9 cellular contexts compared by ENCODE assay signal in the genomic region with DNA sequence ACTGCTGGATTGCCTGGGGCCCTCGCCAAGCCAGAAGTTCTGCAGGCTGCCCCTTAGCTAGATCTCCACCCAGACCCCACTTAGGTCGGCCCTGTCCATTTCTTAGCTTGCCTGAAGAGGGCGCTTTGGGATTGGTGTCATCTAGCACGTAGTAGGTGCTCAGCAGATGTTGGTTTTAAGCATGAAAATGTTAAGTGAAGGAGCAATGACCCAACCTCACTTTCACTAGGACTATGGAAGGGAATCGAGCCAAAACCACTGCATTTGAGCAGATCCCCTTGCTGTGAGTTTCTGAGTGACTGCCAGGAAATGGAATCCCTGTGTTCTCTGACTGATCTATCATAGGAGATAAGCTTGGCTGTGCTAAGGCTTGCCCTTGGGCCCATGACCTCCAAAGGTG.
DNase-seq lines count a peak whose midpoint lies in the region; ATAC-seq and TF ChIP-seq lines count a peak whose summit lies in the region.
"Had no signal": no experiment of that assay in that cellular context is flagged by ENCODE, and none has a peak within 500 bp of the region (broad histone marks: within the 10 kb centered on the region; RNA-seq: fewer than 3 reads in every experiment).

No MANE protein-coding gene starts in this region.

- intact Hi-C loops in right cardiac atrium (cut with DNase I): no loop called here

- H3K9me3 ChIP-seq in BE2C (no peaks in the 10 kb centered on the region), right cardiac atrium (ENCODE audit: control insufficient read depth, low read length) (no peaks in the 10 kb centered on the region)

- 72% methylated on average over 5 of the region's 5 CpGs for WGBS in right cardiac atrium

- peak; percentile 24 to 55 for ATAC-seq in right cardiac atrium
- no peak for ATAC-seq in HG03159 (IDR thresholded peaks at IDR 0.05; ENCODE audit: unreplicated experiment)
- no peak for ATAC-seq in HG02763 (IDR thresholded peaks at IDR 0.05; ENCODE audit: unreplicated experiment)

- DNase-seq in BE2C (no peak), H7 (peak; percentile 69), right cardiac atrium (peak in 1 of 3 donors; percentile 52), LoVo (ENCODE audit: low spot score) (no peak)
- no peak for DNase-seq in effector CD4-positive, alpha-beta T cell
- DNase-seq: NCI-H1436 had no signal

- TF ChIP-seq CTCF in BE2C (IDR thresholded peaks at IDR 0.05; ENCODE audit: low read depth, low read length) (peak; percentile 62), VCaP (conservative IDR thresholded peaks at IDR 0.05) (peak; percentile 3; the same call in 1 of the 2 replicates)

- no peak overlapping the region for H3K27ac ChIP-seq in VCaP
- H3K27ac ChIP-seq in right cardiac atrium (ENCODE audit: low read length): no peak overlapping the region

- H3K27me3 ChIP-seq in BE2C (no peaks in the 10 kb centered on the region), H7 (ENCODE audit: control insufficient read depth, insufficient read depth, low read length) (no peaks in the 10 kb centered on the region), right cardiac atrium (ENCODE audit: control insufficient read depth, insufficient read depth) (no peaks in the 10 kb centered on the region)

- no peaks in the 10 kb centered on the region for H3K36me3 ChIP-seq in BE2C
- H3K36me3 ChIP-seq in H7 (replicated peaks; ENCODE audit: control insufficient read depth, insufficient read depth, low read length): no peaks in the 10 kb centered on the region

- no peak overlapping the region for H3K4me3 ChIP-seq in BE2C (ENCODE audit: low read depth, low read length)
- H3K4me3 ChIP-seq in H7 (ENCODE audit: insufficient read depth, low read depth, low read length): no peak overlapping the region
- H3K4me3 ChIP-seq in right cardiac atrium (ENCODE audit: low read length): no peak overlapping the region

- no peaks in the 10 kb centered on the region for H3K4me1 ChIP-seq in BE2C
- H3K4me1 ChIP-seq in right cardiac atrium (ENCODE audit: control insufficient read depth, insufficient read depth, low read length): no peaks in the 10 kb centered on the region

Comparison
In these comparisons a context has a peak if more than half of its experiments do, and no peak if none do; other contexts are left out.
1. ATAC-seq: peak in right cardiac atrium (2 of 2); none in HG03159 (single experiment) and HG02763 (single experiment).